Comparison of ENCODE assay signal across 11 cellular contexts in the genomic region with DNA sequence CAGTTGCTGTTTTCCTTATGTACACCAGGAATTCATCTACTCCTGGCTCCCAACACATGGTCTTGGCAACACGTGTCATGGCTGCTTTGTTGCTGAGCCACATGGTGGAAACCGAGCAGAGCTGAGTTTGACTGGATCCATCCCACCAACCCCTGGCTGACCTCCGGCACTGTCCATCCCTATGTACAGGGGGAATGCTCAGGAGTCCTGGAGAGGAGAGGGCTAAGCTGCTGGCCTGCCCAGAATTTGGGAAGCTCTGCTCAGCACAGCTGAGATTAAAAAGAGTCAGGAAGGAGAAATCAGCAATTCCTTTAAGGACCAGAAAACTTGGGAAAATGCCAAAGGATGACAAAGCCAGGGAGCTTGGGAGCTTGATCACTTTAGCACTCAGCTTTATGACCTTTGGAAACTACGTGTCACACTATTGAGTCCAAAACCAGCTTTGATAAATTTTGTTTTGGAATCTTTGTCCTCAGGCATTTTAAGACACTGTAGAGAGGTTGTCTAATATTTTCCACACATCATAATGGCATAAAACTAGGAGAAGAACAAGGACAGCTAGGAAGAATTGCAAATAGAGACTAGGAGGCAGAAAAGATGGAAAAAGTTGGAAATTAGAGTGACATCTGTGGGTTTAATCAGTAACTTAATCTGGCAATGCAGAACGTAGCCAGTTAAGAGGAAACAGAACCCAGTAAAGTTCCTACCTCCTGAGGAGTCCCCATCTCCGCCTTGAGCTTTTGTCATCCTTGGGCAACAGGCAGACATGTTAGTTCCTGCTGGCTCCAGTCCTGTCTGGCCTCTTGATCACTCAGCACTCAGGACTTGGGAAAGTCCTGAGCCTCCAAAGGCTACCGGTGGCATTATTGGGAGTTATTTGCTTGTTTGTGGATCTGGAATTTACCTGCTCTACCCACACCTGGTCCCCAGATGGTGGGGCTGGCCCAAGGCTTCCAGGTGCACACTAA.
A peak's percentile ranks its signal among the peaks of the same experiment; 100 is the strongest.
DNase-seq lines count a peak whose midpoint lies in the region; ATAC-seq and TF ChIP-seq lines count a peak whose summit lies in the region.
"Had no signal": no experiment of that assay in that cellular context is flagged by ENCODE, and none has a peak within 500 bp of the region (broad histone marks: within the 10 kb centered on the region; RNA-seq: fewer than 3 reads in every experiment).

No MANE protein-coding gene starts in this region.

- intact Hi-C loops in esophagus squamous epithelium (cut with DNase I): no loop called here

- no peaks in the 10 kb centered on the region for H3K9me3 Mint-ChIP-seq in natural killer cell treated with Interleukin-12 subunit alpha and Interleukin-12 subunit beta and Interleukin-15 and Interleukin-18, amount 100 ng/mL, for 72 hours

- H3K4me1 ChIP-seq in esophagus squamous epithelium: peaks cover 9 to 67% (median 46%) of the 10 kb centered on the region in 3 donors
- peaks cover 3 to 5% of the 10 kb centered on the region in 2 donors for H3K4me1 ChIP-seq in neuronal stem cell (ENCODE audit: control insufficient read depth in 2 of 2, insufficient read depth in 1 of 2, low read depth in 1 of 2, low read length in 2 of 2)

- H3K36me3 ChIP-seq in esophagus squamous epithelium (no peaks in the 10 kb centered on the region), neuronal stem cell (replicated peaks in 1 of 2; ENCODE audit: control insufficient read depth in 2 of 2, insufficient read depth in 2 of 2, low read length in 2 of 2) (no peaks in the 10 kb centered on the region)

- H4K91ac ChIP-seq in neuronal stem cell (ENCODE audit: low read depth, low read length, poor library complexity): no peak overlapping the region

- H2BK120ac ChIP-seq in neuronal stem cell (ENCODE audit: low read depth, low read length): no peak overlapping the region

- H3K9me3 ChIP-seq in esophagus squamous epithelium: no peaks in the 10 kb centered on the region
- no peaks in the 10 kb centered on the region for H3K9me3 ChIP-seq in neuronal stem cell (replicated peaks in 1 of 2; ENCODE audit: control insufficient read depth in 2 of 2, insufficient read depth in 1 of 2, low read depth in 1 of 2, low read length in 2 of 2)

- H3K27ac Mint-ChIP-seq in natural killer cell treated with Interleukin-12 subunit alpha and Interleukin-12 subunit beta and Interleukin-15 and Interleukin-18, amount 100 ng/mL, for 72 hours: no peak overlapping the region

- H3K27me3 Mint-ChIP-seq in natural killer cell treated with Interleukin-12 subunit alpha and Interleukin-12 subunit beta and Interleukin-15 and Interleukin-18, amount 100 ng/mL, for 72 hours: peaks cover 7 to 11% of the 10 kb centered on the region in 2 donors

- no peak overlapping the region for H3K4me3 Mint-ChIP-seq in natural killer cell treated with Interleukin-12 subunit alpha and Interleukin-12 subunit beta and Interleukin-15 and Interleukin-18, amount 100 ng/mL, for 72 hours

- DNase-seq in NCI-H460 (ENCODE audit: extremely low read depth, low read depth): peak; percentile 25
- DNase-seq in esophagus squamous epithelium (lab: John Stamatoyannopoulos, UW): no peak
- no peak for DNase-seq in neuronal stem cell (ENCODE audit: low spot score)
- no peak for DNase-seq in 8988T
- no peak for DNase-seq in natural killer cell treated with Interleukin-12 subunit alpha and Interleukin-12 subunit beta and Interleukin-15 and Interleukin-18, amount 100 ng/mL, for 72 hours (ENCODE audit: low spot score)
- DNase-seq in GM19238 (ENCODE audit: insufficient read length, low spot score): no peak
- DNase-seq: amygdala, DMS79 treated with DMSO at 0.1 percent for 48 hours had no signal

- H4K8ac ChIP-seq in neuronal stem cell (ENCODE audit: low read depth, low read length): no peak overlapping the region

- 18 to 36% methylated on average over 6 to 7 of the region's 7 CpGs for WGBS in esophagus squamous epithelium, 2 donors
- no CpG with 5 or more reads among the region's 7 CpGs for WGBS in neuronal stem cell (ENCODE audit: extremely low coverage in 2 of 2, insufficient read length in 2 of 2, insufficient replicate concordance in 1 of 2), 2 donors

- H3K27me3 ChIP-seq in esophagus squamous epithelium (no peaks in the 10 kb centered on the region), neuronal stem cell (ENCODE audit: control insufficient read depth in 3 of 3, insufficient read depth in 3 of 3, low read depth in 1 of 3, low read length in 3 of 3) (no peaks in the 10 kb centered on the region)

- H3K23ac ChIP-seq in neuronal stem cell (ENCODE audit: low read depth, low read length, poor library complexity): no peak overlapping the region

- H2AFZ ChIP-seq in neuronal stem cell (ENCODE audit: low read length): peak overlapping the region; percentile 54

- no peaks in the 10 kb centered on the region for H3K79me1 ChIP-seq in neuronal stem cell (ENCODE audit: low read depth, low read length)

- no peak overlapping the region for H2AK5ac ChIP-seq in neuronal stem cell (ENCODE audit: low read depth, low read length)

- H3K36me3 Mint-ChIP-seq in natural killer cell treated with Interleukin-12 subunit alpha and Interleukin-12 subunit beta and Interleukin-15 and Interleukin-18, amount 100 ng/mL, for 72 hours: no peaks in the 10 kb centered on the region

- H3K4ac ChIP-seq in neuronal stem cell (ENCODE audit: low read length): no peak overlapping the region

- H3K4me2 ChIP-seq in neuronal stem cell (ENCODE audit: insufficient read depth, low read length, poor library complexity, severe bottlenecking): no peak overlapping the region

- H3K18ac ChIP-seq in neuronal stem cell (ENCODE audit: low read length): no peak overlapping the region

- H2BK5ac ChIP-seq in neuronal stem cell (ENCODE audit: low read length): no peak overlapping the region

- no peak for TF ChIP-seq POLR2A in esophagus squamous epithelium (IDR thresholded peaks at IDR 0.05)

- TF ChIP-seq CTCF in C4-2B (conservative IDR thresholded peaks at IDR 0.05): no peak
- TF ChIP-seq CTCF in esophagus squamous epithelium (IDR thresholded peaks at IDR 0.05): no peak

- H3K4me3 ChIP-seq in esophagus squamous epithelium: no peak overlapping the region
- no peak overlapping the region for H3K4me3 ChIP-seq in neuronal stem cell (ENCODE audit: low read length in 2 of 2)

- H3K9ac ChIP-seq in neuronal stem cell (ENCODE audit: low read depth, low read length, poor library complexity): no peak overlapping the region

- H3K27ac ChIP-seq in C4-2B (peak overlapping the region; percentile 9; the same call in 1 of the 2 replicates), esophagus squamous epithelium (peak overlapping the region; percentile 5 to 93 (median 88)), neuronal stem cell (replicated peaks; ENCODE audit: low read length) (no peak overlapping the region)

- no peak overlapping the region for H2BK12ac ChIP-seq in neuronal stem cell (ENCODE audit: low read length)

- peaks cover 4 to 9% of the 10 kb centered on the region in 2 donors for H3K4me1 Mint-ChIP-seq in natural killer cell treated with Interleukin-12 subunit alpha and Interleukin-12 subunit beta and Interleukin-15 and Interleukin-18, amount 100 ng/mL, for 72 hours (ENCODE audit: low read depth in 2 of 2)

- no peak overlapping the region for H3K14ac ChIP-seq in neuronal stem cell (ENCODE audit: low read length)

- no peak overlapping the region for H2BK15ac ChIP-seq in neuronal stem cell (ENCODE audit: low read length)

- ATAC-seq in HG02852 (IDR thresholded peaks at IDR 0.05; ENCODE audit: unreplicated experiment): no peak
- no peak for ATAC-seq in natural killer cell treated with Interleukin-12 subunit alpha and Interleukin-12 subunit beta and Interleukin-15 and Interleukin-18, amount 100 ng/mL, for 72 hours
- ATAC-seq: Panc1 had no signal
